ENCODE assay signal across 8 cellular contexts in genomic region chr10:92290837-92291609, GRCh38. TPM values are rescaled to one million over a fixed set of nuclear protein-coding genes. Genes with fewer than 3 reads are reported as not detected.
DNase-seq lines count a peak whose midpoint lies in the region; ATAC-seq, FAIRE-seq and TF ChIP-seq lines count a peak whose summit lies in the region.

TSS of gene CPEB3 (minus strand) at chr10:92291078. CDS start at chr10:92240350, 50,728 bp downstream.
TSS of gene MARCHF5 (plus strand) at chr10:92291167. CDS start at chr10:92291495, 328 bp downstream.

- TF ChIP-seq EP300 in neural cell (conservative IDR thresholded peaks at IDR 0.05; ENCODE audit: poor library complexity, severe bottlenecking) = peak; percentile 62
- TF ChIP-seq EP300 in stomach (IDR thresholded peaks at IDR 0.05) = no peak

- peak within 1 kb of the TSS; percentile 94 for H3K4me2 ChIP-seq in neural cell (ENCODE audit: low read length)

- H3K27ac ChIP-seq in RWPE2 (ENCODE audit: poor library complexity, severe bottlenecking) (peak within 1 kb of the TSS; percentile 61), neural cell (ENCODE audit: low read length) (peak within 1 kb of the TSS; percentile 81), stomach (peak within 1 kb of the TSS; percentile 93 to 98 (median 96))

- H3K9me2 ChIP-seq in neural cell (ENCODE audit: insufficient read depth, low read length) = no peaks in the 10 kb centered on the region

- H3K9me3 ChIP-seq in ES-I3 (ENCODE audit: control insufficient read depth, insufficient read depth, low read length) = no peaks in the 10 kb centered on the region
- H3K9me3 ChIP-seq in RWPE2 (ENCODE audit: severe bottlenecking) = no peaks in the 10 kb centered on the region
- no peaks in the 10 kb centered on the region for H3K9me3 ChIP-seq in neural cell (ENCODE audit: low read length)
- no peaks in the 10 kb centered on the region for H3K9me3 ChIP-seq in stomach

- TF ChIP-seq POLR2A in H54 (IDR thresholded peaks at IDR 0.05; ENCODE audit: low read depth, low read length) = peak; percentile 67
- TF ChIP-seq POLR2A in stomach (IDR thresholded peaks at IDR 0.05) = no peak

- H3K36me3 ChIP-seq in ES-I3 (ENCODE audit: insufficient read depth, low read length) (0 out of 2 replicates have a peak, but pooled peaks cover 5% of the 10 kb centered on the region), RWPE2 (ENCODE audit: low read depth) (peaks cover 23% of the 10 kb centered on the region), neural cell (ENCODE audit: insufficient read depth, low read length) (no peaks in the 10 kb centered on the region), stomach (peaks cover 0 to 16% (median 12%) of the 10 kb centered on the region in 4 donors)

- DNase-seq in H54 (ENCODE audit: insufficient read length, low spot score) = peak; percentile 96
- DNase-seq in LoVo (ENCODE audit: low spot score) = peak; percentile 96
- DNase-seq in RWPE2 (ENCODE audit: low spot score) = peak; percentile 96
- DNase-seq in activated effector memory CD4-positive, alpha-beta T cell treated with anti-CD3 and anti-CD28 coated beads, Interleukin-2, amount 50 U/mL, for 16 hours = peak; percentile 97
- peak; percentile 93 for DNase-seq in fibroblast of the conjunctiva (ENCODE audit: low read depth)
- peak; percentile 98 for DNase-seq in stomach

- peak within 1 kb of the TSS; percentile 76 for H3K4me3 ChIP-seq in RWPE2 (ENCODE audit: severe bottlenecking)
- H3K4me3 ChIP-seq in neural cell (ENCODE audit: low read length) = peak within 1 kb of the TSS; percentile 93
- H3K4me3 ChIP-seq in stomach = peak within 1 kb of the TSS; percentile 64 to 92 (median 85)

- H3K4me1 ChIP-seq in ES-I3 (ENCODE audit: insufficient read depth, low read length) (peaks cover 5% of the 10 kb centered on the region; the same call in 1 of the 2 replicates), RWPE2 (ENCODE audit: insufficient read depth, poor library complexity, severe bottlenecking) (no peaks in the 10 kb centered on the region), stomach (peaks cover 0 to 41% (median 29%) of the 10 kb centered on the region in 4 donors)

- peak; percentile 72 for TF ChIP-seq RAD21 in neural cell (conservative IDR thresholded peaks at IDR 0.05)

- H2AFZ ChIP-seq in neural cell (ENCODE audit: low read depth, low read length) = peak within 1 kb of the TSS; percentile 99

- H3K9ac ChIP-seq in ES-I3 (ENCODE audit: low read depth, low read length) (peak within 1 kb of the TSS; percentile 99), neural cell (ENCODE audit: low read length) (peak within 1 kb of the TSS; percentile 98)

- WGBS in stomach, 5 donors = 0 to 1% (median 1%) methylated on average over 14 to 79 of the region's 79 CpGs

- H3F3A ChIP-seq in neural cell (ENCODE audit: insufficient read depth, low read length, poor library complexity, severe bottlenecking) = no peaks in the 10 kb centered on the region

- peak; percentile 98 for ATAC-seq in RWPE2 (ENCODE audit: low read depth)

- peak; percentile 51 for TF ChIP-seq CTCF in RWPE2 (IDR thresholded peaks at IDR 0.05; ENCODE audit: poor library complexity, severe bottlenecking)
- peak; percentile 84 for TF ChIP-seq CTCF in neural cell (IDR thresholded peaks at IDR 0.05; ENCODE audit: poor library complexity, severe bottlenecking)
- TF ChIP-seq CTCF in stomach (IDR thresholded peaks at IDR 0.05) = peak in 5 of 7 experiments; percentile 58 to 86 (median 83)

- intact Hi-C loops in stomach (cut with DNase I; ENCODE audit: low total_unique reads) = loop anchor here (10.0 kb wide), 2 partner anchors 46 to 206 kb away; no protein-coding TSS in a partner anchor

- no peaks in the 10 kb centered on the region for H3K27me3 ChIP-seq in RWPE2 (ENCODE audit: insufficient read depth, poor library complexity, severe bottlenecking)
- no peaks in the 10 kb centered on the region for H3K27me3 ChIP-seq in neural cell (ENCODE audit: insufficient read depth, low read depth, low read length)
- no peaks in the 10 kb centered on the region for H3K27me3 ChIP-seq in stomach

- peaks cover 51% of the 10 kb centered on the region for H3K79me2 ChIP-seq in neural cell (replicated peaks; ENCODE audit: insufficient read depth, low read length)

- FAIRE-seq in H54 (lab: Jason Lieb, UNC) = peak; percentile 84

- H4K20me1 ChIP-seq in neural cell (ENCODE audit: insufficient read depth) = no peaks in the 10 kb centered on the region

TF ChIP-seq in neural cell, 6 proteins besides CTCF, POLR2A, EP300 and RAD21:
- TF ChIP-seq MXI1 (conservative IDR thresholded peaks at IDR 0.05; ENCODE audit: poor library complexity, severe bottlenecking) = peak; percentile 63
- peak; percentile 81 for TF ChIP-seq SMC3 (conservative IDR thresholded peaks at IDR 0.05; ENCODE audit: poor library complexity)
- TF ChIP-seq, protein P1, sequence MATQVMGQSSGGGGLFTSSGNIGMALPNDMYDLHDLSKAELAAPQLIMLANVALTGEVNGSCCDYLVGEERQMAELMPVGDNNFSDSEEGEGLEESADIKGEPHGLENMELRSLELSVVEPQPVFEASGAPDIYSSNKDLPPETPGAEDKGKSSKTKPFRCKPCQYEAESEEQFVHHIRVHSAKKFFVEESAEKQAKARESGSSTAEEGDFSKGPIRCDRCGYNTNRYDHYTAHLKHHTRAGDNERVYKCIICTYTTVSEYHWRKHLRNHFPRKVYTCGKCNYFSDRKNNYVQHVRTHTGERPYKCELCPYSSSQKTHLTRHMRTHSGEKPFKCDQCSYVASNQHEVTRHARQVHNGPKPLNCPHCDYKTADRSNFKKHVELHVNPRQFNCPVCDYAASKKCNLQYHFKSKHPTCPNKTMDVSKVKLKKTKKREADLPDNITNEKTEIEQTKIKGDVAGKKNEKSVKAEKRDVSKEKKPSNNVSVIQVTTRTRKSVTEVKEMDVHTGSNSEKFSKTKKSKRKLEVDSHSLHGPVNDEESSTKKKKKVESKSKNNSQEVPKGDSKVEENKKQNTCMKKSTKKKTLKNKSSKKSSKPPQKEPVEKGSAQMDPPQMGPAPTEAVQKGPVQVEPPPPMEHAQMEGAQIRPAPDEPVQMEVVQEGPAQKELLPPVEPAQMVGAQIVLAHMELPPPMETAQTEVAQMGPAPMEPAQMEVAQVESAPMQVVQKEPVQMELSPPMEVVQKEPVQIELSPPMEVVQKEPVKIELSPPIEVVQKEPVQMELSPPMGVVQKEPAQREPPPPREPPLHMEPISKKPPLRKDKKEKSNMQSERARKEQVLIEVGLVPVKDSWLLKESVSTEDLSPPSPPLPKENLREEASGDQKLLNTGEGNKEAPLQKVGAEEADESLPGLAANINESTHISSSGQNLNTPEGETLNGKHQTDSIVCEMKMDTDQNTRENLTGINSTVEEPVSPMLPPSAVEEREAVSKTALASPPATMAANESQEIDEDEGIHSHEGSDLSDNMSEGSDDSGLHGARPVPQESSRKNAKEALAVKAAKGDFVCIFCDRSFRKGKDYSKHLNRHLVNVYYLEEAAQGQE (IDR thresholded peaks at IDR 0.05; ENCODE audit: borderline replicate concordance) = no peak
- TF ChIP-seq EZH2 (IDR thresholded peaks at IDR 0.05; ENCODE audit: borderline replicate concordance, insufficient read depth, low read length, poor library complexity, severe bottlenecking) = no peak
- TF ChIP-seq TAF1 (IDR thresholded peaks at IDR 0.05; ENCODE audit: low read depth) = peak; percentile 65
- peak; percentile 94 for TF ChIP-seq POLR2AphosphoS5 (IDR thresholded peaks at IDR 0.05)

RNA-seq across cellular contexts. Expression of gene CPEB3, which starts in this region (rescaled TPM):
- 17.9 and 20.0 TPM in 2 replicates for polyA plus RNA-seq in neural cell
- polyA minus RNA-seq in neural cell = 53.1 and 64.1 TPM in 2 replicates
- 10 to 100 TPM in 2 of 5 donors, 1 to 10 TPM in 3; 2.0 to 11.2 (median 6.6) TPM for total RNA-seq in stomach
- 1 to 10 TPM; 1.3 to 1.8 (median 1.3) TPM for polyA plus RNA-seq in stomach

RNA-seq across cellular contexts. Expression of gene MARCHF5, which starts in this region (rescaled TPM):
- polyA plus RNA-seq in neural cell (65.5 and 67.7 TPM in 2 replicates), stomach (10 to 100 TPM; 13.2 to 17.1 (median 16.4) TPM)
- polyA minus RNA-seq in neural cell = 37.5 and 53.8 TPM in 2 replicates
- 10 to 100 TPM in 1 of 5 donors, 1 to 10 TPM in 4; 1.2 to 37.1 (median 4.9) TPM for total RNA-seq in stomach

Comparison
In these comparisons a context has a peak if more than half of its experiments do, and no peak if none do; other contexts are left out.
1. Peak in every context shown above with its lines: DNase-seq, ATAC-seq, H3K4me3 ChIP-seq and H3K27ac ChIP-seq.